15 cellular contexts compared by ENCODE assay signal in the genomic region with DNA sequence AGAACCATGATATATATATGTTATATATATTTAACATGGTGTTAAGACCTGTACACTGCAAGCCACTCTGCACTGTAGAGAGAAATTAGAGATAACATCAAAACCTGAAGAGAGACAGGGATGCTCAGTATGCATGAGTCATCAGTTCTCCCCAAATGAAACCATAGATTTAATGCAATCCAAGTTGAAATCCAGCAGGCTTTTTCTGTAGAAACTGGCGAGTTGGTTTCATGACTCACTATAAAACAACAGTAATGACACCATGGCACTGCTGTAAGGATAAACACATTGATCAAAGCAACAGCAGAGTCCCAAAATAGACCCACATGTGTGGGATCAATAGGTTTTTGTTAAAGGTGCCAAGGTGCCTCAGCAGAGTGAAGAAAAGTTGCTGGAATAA.
DNase-seq lines count a peak whose midpoint lies in the region; ATAC-seq, FAIRE-seq and TF ChIP-seq lines count a peak whose summit lies in the region.
"Had no signal": no experiment of that assay in that cellular context is flagged by ENCODE, and none has a peak within 500 bp of the region (broad histone marks: within the 10 kb centered on the region; RNA-seq: fewer than 3 reads in every experiment).

No MANE protein-coding gene starts in this region.

- H3K4me2 ChIP-seq in K562 (ENCODE audit: insufficient read depth, low read length) (no peak overlapping the region), HepG2 (ENCODE audit: low read depth, low read length) (no peak overlapping the region)

- H3K36me3 ChIP-seq in K562 (ENCODE audit: control insufficient read depth, insufficient read depth, low read length), result no peaks in the 10 kb centered on the region
- no peaks in the 10 kb centered on the region for H3K36me3 ChIP-seq in HepG2 (replicated peaks in 1 of 2; ENCODE audit: control insufficient read depth in 1 of 2, insufficient read depth in 2 of 2, low read length in 2 of 2)
- H3K36me3 ChIP-seq: lower lobe of right lung, upper lobe of right lung had no signal

- H3K9me3 ChIP-seq in K562 (replicated peaks; ENCODE audit: control insufficient read depth, insufficient read depth, low read depth, low read length), result peaks cover under 1% of the 10 kb centered on the region; the same call in 1 of the 2 replicates
- H3K9me3 ChIP-seq in HepG2 (ENCODE audit: low read length), result peaks cover 18% of the 10 kb centered on the region; the same call in 1 of the 2 replicates
- H3K9me3 ChIP-seq: lower lobe of right lung, upper lobe of right lung had no signal

- FAIRE-seq in K562 (lab: Jason Lieb, UNC) (no peak), HepG2 (lab: Jason Lieb, UNC) (no peak)
- FAIRE-seq: colon, H1 had no signal

- H2AFZ ChIP-seq in K562 (ENCODE audit: low read depth, low read length), result no peak overlapping the region
- H2AFZ ChIP-seq in HepG2 (ENCODE audit: low read length), result no peak overlapping the region

- CTCF ChIA-PET in K562 (lab: Yijun Ruan, JAX; ENCODE audit: low intra/inter-chr PET ratio) (no interaction called here), HepG2 (lab: Yijun Ruan, JAX; ENCODE audit: low intra/inter-chr PET ratio, low total read pairs) (no interaction called here)

- POLR2A ChIA-PET in K562 (lab: Yijun Ruan, JAX), result no interaction called here
- POLR2A ChIA-PET in HepG2 (lab: Yijun Ruan, JAX), result no interaction called here

- H3K4me1 ChIP-seq in K562 (replicated peaks in 1 of 2; ENCODE audit: control insufficient read depth in 2 of 2, insufficient read depth in 2 of 2, low read length in 2 of 2) (peaks cover 0 to 7% of the 10 kb centered on the region in 2 experiments; a peak in 2 of 5 replicates), HepG2 (ENCODE audit: insufficient read depth, low read length) (peaks cover 13% of the 10 kb centered on the region)

- TF ChIP-seq CTCF in K562 (IDR thresholded peaks at IDR 0.05 in 2 of 3, conservative IDR thresholded peaks at IDR 0.05 in 1 of 3; ENCODE audit: insufficient read depth in 2 of 3, low read depth in 1 of 3, low read length in 3 of 3) (no peak), HepG2 (CRISPR knock-in tag; IDR thresholded peaks at IDR 0.05) (no peak)

- TF ChIP-seq RAD21 in K562 (CRISPR knock-in tag; conservative IDR thresholded peaks at IDR 0.05 in 1 of 2, IDR thresholded peaks at IDR 0.05 in 1 of 2) (no peak), HepG2 (CRISPR knock-in tag; IDR thresholded peaks at IDR 0.05) (no peak)

- intact Hi-C loops in K562 (cut with micrococcal nuclease), result no loop called here
- intact Hi-C loops in HepG2 (cut with micrococcal nuclease; ENCODE audit: unreplicated experiment), result no loop called here

- H4K20me1 ChIP-seq in K562 (replicated peaks; ENCODE audit: control insufficient read depth, insufficient read depth, low read length) (no peaks in the 10 kb centered on the region), HepG2 (ENCODE audit: insufficient read depth, low read length) (no peaks in the 10 kb centered on the region)

- in situ Hi-C loops in K562 (cut with MboI), result no loop called here
- in situ Hi-C loops in HepG2 (cut with HindIII; ENCODE audit: extremely low pct_ligation_motif_present, low pct_unique_long_range_greater_than_20kb), result no loop called here

- H3K27me3 ChIP-seq in K562 (ENCODE audit: control insufficient read depth in 2 of 2, insufficient read depth in 2 of 2, low read length in 2 of 2) (no peaks in the 10 kb centered on the region), HepG2 (ENCODE audit: control insufficient read depth in 1 of 2, insufficient read depth in 2 of 2, low read length in 2 of 2) (peaks cover 5 to 19% of the 10 kb centered on the region in 2 experiments)
- H3K27me3 ChIP-seq: upper lobe of right lung had no signal

- 0% methylated on average over 1 of the region's 1 CpG for WGBS in K562 (ENCODE audit: insufficient coverage, low coverage, missing lambda C conversion rate)
- WGBS in HepG2 (ENCODE audit: low lambda C conversion rate), result 3% methylated on average over 1 of the region's 1 CpG

- H3K9ac ChIP-seq in K562 (ENCODE audit: insufficient read depth in 1 of 2, low read depth in 2 of 2, low read length in 2 of 2) (no peak overlapping the region), HepG2 (ENCODE audit: insufficient read depth, low read depth, low read length) (no peak overlapping the region)

- DNase-seq in COLO829 (ENCODE audit: low spot score), result peak; percentile 60
- peak; percentile 56 for DNase-seq in HT1080 (ENCODE audit: low read depth)
- peak in 3 of 4 experiments; percentile 2 to 18 (median 15) for DNase-seq in K562 (ENCODE audit: extremely low read depth in 1 of 4, low spot score in 3 of 4)
- no peak for DNase-seq in HepG2 (ENCODE audit: low spot score)
- DNase-seq in NCI-H1694 (lab: John Stamatoyannopoulos, UW), result no peak
- no peak for DNase-seq in NCI-H524 (lab: John Stamatoyannopoulos, UW)
- no peak for DNase-seq in activated CD8-positive, alpha-beta memory T cell treated with anti-CD3 and anti-CD28 coated beads, Interleukin-2, amount 50 U/mL, for 48 hours
- DNase-seq: activated CD8-positive, alpha-beta memory T cell treated with anti-CD3 and anti-CD28 coated beads for 24 hours; activated naive CD4-positive, alpha-beta T cell treated with anti-CD3 and anti-CD28 coated beads, Interleukin-2, amount 10 ng/mL, durations not matched to agents 7 days and 5 days; lower lobe of right lung; NCI-H2107; stimulated activated CD4-positive, alpha-beta T cell treated with anti-CD3 and anti-CD28 coated beads, Interleukin-2, amount 100 ng/mL, for 24 hours; upper lobe of right lung had no signal

- BruUV-seq in K562 (replicated peaks; lab: Mats Ljungman, UMichigan), result no TSS peak
- BruUV-seq in HepG2 (replicated peaks; lab: Mats Ljungman, UMichigan), result no TSS peak

- no peak overlapping the region for H3K27ac ChIP-seq in K562 (ENCODE audit: extremely low read depth, low read depth, low read length)
- H3K27ac ChIP-seq in HepG2 (ENCODE audit: extremely low read length, insufficient read depth, low read length), result no peak overlapping the region
- H3K27ac ChIP-seq: lower lobe of right lung, upper lobe of right lung had no signal

- ATAC-seq in K562 (no peak), HepG2 (no peak)
- ATAC-seq: lower lobe of right lung, upper lobe of right lung had no signal

- TF ChIP-seq EP300 in K562 (IDR thresholded peaks at IDR 0.05; ENCODE audit: low read length), result no peak
- TF ChIP-seq EP300 in HepG2 (IDR thresholded peaks at IDR 0.05; ENCODE audit: low read depth in 2 of 2, low read length in 2 of 2), result no peak
- TF ChIP-seq EP300 in HepG2 (CRISPR knock-in tag; IDR thresholded peaks at IDR 0.05; ENCODE audit: borderline replicate concordance), result no peak

- TF ChIP-seq POLR2A in K562 (conservative IDR thresholded peaks at IDR 0.05) (no peak), HepG2 (IDR thresholded peaks at IDR 0.05; ENCODE audit: insufficient read depth in 1 of 2, low read depth in 2 of 2, low read length in 2 of 2) (no peak)

- H3K79me2 ChIP-seq in K562 (ENCODE audit: control insufficient read depth, insufficient read depth, low read length) (no peaks in the 10 kb centered on the region), HepG2 (ENCODE audit: insufficient read depth, low read length) (no peaks in the 10 kb centered on the region)

- H3K4me3 ChIP-seq in K562, result no peak overlapping the region
- H3K4me3 ChIP-seq in HepG2 (replicated peaks in 1 of 3; ENCODE audit: insufficient read depth in 1 of 3, low read depth in 2 of 3, low read length in 3 of 3), result no peak overlapping the region
- H3K4me3 ChIP-seq: lower lobe of right lung, upper lobe of right lung had no signal

- H3K9me1 ChIP-seq in K562 (ENCODE audit: control insufficient read depth, insufficient read depth, low read length), result no peaks in the 10 kb centered on the region

TF ChIP-seq in K562, 482 proteins besides CTCF, POLR2A, EP300 and RAD21 (continues in another document):
- peak; percentile 59; the same call in 1 of the 2 replicates for TF ChIP-seq JUND (IDR thresholded peaks at IDR 0.05; ENCODE audit: borderline replicate concordance, low read depth, low read length)
- no peak; the same call in 2 of the 3 replicates for TF ChIP-seq JUND (tag; IDR thresholded peaks at IDR 0.05; ENCODE audit: borderline replicate concordance, low read depth, low read length)
- TF ChIP-seq MAFF (IDR thresholded peaks at IDR 0.05; ENCODE audit: low read length), result peak; percentile 17; the same call in 1 of the 2 replicates
- TF ChIP-seq, protein P1, sequence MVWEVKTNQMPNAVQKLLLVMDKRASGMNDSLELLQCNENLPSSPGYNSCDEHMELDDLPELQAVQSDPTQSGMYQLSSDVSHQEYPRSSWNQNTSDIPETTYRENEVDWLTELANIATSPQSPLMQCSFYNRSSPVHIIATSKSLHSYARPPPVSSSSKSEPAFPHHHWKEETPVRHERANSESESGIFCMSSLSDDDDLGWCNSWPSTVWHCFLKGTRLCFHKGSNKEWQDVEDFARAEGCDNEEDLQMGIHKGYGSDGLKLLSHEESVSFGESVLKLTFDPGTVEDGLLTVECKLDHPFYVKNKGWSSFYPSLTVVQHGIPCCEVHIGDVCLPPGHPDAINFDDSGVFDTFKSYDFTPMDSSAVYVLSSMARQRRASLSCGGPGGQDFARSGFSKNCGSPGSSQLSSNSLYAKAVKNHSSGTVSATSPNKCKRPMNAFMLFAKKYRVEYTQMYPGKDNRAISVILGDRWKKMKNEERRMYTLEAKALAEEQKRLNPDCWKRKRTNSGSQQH (CRISPR knock-in tag; IDR thresholded peaks at IDR 0.05), result no peak
- TF ChIP-seq ZBTB7A (IDR thresholded peaks at IDR 0.05; ENCODE audit: borderline replicate concordance, control insufficient read depth, low read depth, low read length), result no peak

TF ChIP-seq in HepG2, 621 proteins besides CTCF, POLR2A, EP300 and RAD21:
- TF ChIP-seq MAFK (conservative IDR thresholded peaks at IDR 0.05 in 1 of 2, IDR thresholded peaks at IDR 0.05 in 1 of 2; ENCODE audit: low read length in 2 of 2) (peak; percentile 37 to 51; a peak in 3 of 4 replicates), BRF2 (CRISPR knock-in tag; IDR thresholded peaks at IDR 0.05) (no peak), MAFF (IDR thresholded peaks at IDR 0.05; ENCODE audit: low read depth, low read length) (peak; percentile 35)

Comparison
In these comparisons a context has a peak if more than half of its experiments do, and no peak if none do; other contexts are left out.
1. DNase-seq: peak in COLO829 (single experiment), HT1080 (single experiment) and K562 (3 of 4); none in HepG2 (single experiment), NCI-H1694 (single experiment), NCI-H524 (0 of 2) and activated CD8-positive, alpha-beta memory T cell treated with anti-CD3 and anti-CD28 coated beads, Interleukin-2, amount 50 U/mL, for 48 hours (single experiment).